20 cellular contexts compared by ENCODE assay signal in the genomic region with DNA sequence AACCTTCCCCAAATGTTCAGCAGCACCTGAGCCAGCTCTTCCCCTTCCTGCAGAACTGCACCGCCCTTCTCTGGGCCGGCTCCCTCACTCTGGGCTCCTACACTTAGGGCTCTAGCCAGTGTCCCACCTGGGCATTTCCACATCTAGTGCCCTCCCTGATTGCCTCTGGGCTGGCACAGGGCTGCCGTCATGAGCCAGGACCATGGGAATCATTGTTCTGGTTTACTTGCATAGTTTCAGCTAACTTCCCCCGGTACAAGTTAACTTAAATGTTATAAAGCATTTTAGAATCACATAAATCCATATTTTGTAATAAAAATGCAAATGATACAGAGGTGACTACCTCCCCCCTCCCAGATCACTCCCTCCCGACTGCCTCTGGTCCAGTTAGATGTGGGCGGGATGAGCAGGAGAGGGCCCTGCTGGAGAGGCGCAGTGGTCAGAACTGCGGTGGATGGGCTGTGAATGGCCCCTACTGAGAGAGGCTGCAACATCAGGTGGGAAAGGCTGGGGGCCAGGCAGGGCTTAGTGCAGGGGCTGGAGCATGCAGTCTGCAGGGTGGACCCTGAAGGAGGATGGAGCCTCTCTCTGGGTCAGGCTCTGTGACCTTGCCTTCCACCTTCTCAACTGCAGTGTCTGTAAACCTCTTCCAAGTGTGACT.
"Had no signal": no experiment of that assay in that cellular context is flagged by ENCODE, and none has a peak within 500 bp of the region (broad histone marks: within the 10 kb centered on the region; RNA-seq: fewer than 3 reads in every experiment).

No MANE protein-coding gene starts in this region.

- H3K4me3 ChIP-seq: coronary artery, dorsolateral prefrontal cortex, gastroesophageal sphincter, heart left ventricle, hepatocyte, left lung, lower lobe of right lung had no signal

- H3K36me3 ChIP-seq: gastroesophageal sphincter, heart left ventricle, left lung, lower lobe of right lung had no signal

- ATAC-seq: esophagus mucosa, foreskin keratinocyte, gastroesophageal sphincter, heart left ventricle, left cardiac atrium, left lung, left ventricle myocardium superior, lower lobe of right lung had no signal

- H3K9me3 ChIP-seq: lower lobe of right lung had no signal

- H2AFZ ChIP-seq: hepatocyte had no signal

- H3K4me2 ChIP-seq: hepatocyte had no signal

- H3K27ac ChIP-seq: coronary artery, dorsolateral prefrontal cortex, epithelial cell of prostate, foreskin keratinocyte, gastroesophageal sphincter, heart left ventricle, hepatocyte, left lung, lower lobe of right lung had no signal

- DNase-seq: central memory CD4-positive, alpha-beta T cell; dermis blood vessel endothelial cell; effector CD4-positive, alpha-beta T cell; effector memory CD4-positive, alpha-beta T cell; erythroblast; foreskin keratinocyte; heart left ventricle; hypothalamus; left cardiac atrium; left lung; left ventricle myocardium superior; lower lobe of right lung; mesenchymal stem cell; midbrain had no signal

- H3K27me3 ChIP-seq: foreskin keratinocyte, hepatocyte had no signal

- H3K4me1 ChIP-seq: foreskin keratinocyte, gastroesophageal sphincter, heart left ventricle, left lung, lower lobe of right lung had no signal
